ENCODE assay signal across 8 cellular contexts in the genomic region with DNA sequence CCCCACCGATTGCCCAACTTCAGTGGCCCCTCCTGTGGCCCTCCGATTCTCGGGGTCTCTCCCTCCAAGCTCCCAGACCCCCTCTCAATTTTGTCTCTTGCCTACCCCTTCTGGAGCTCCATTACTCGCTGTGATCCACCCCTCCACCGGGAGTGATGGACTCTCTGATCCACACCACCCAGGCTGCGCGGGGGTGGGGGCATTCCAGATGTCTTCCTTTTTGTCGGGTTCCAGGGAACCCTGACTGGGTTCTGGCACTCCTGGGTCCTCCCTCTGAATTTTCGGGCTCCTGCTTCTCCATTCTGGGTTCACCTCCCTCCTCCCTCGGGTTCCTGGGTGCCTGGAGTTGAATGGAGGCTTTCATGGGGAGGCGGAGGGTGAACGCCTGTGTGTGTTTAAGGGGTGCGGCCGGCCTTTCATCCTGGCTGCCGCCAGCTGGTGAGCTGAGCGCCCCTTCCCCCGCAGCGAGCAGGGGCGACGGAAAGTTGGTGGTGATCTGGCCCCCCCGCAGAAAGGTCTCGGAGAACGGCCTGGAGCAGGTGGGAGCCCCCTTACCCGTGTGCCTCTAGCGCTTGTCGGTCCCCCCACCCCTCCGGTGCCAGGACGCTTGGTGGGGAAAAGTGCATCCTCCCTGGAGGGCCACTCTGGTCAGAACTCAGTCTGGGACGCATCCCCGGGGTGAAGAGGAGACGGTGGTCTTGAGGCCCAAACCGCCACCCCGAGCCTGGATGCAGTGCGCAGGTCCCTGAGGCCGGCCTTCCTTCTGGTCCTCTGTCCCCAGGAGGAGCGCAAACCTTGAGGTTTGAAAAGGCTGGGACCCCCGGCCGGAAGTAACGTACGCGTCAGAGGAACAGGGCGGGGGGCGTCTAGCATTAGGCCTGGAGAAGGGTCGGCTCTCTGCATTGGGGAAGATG. TPM values are rescaled to one million over a fixed set of nuclear protein-coding genes. Genes with fewer than 3 reads are reported as not detected.
DNase-seq lines count a peak whose midpoint lies in the region; ATAC-seq, FAIRE-seq and TF ChIP-seq lines count a peak whose summit lies in the region.

No MANE protein-coding gene starts in this region.

- H3K36me3 ChIP-seq in GM06990 (ENCODE audit: control insufficient read depth, insufficient read depth, low read length) (no peaks in the 10 kb centered on the region), keratinocyte (ENCODE audit: control insufficient read depth in 2 of 2, extremely low read depth in 1 of 2, insufficient read depth in 2 of 2, low read length in 2 of 2) (no peaks in the 10 kb centered on the region)

- peaks cover 13% of the 10 kb centered on the region for H3K4me1 Mint-ChIP-seq in stimulated activated effector memory CD8-positive, alpha-beta T cell treated with anti-CD3 and anti-CD28 coated beads, Interleukin-12 subunit alpha, Interleukin-12 subunit beta, amount 100 ng/mL, for 72 hours

- H3K27me3 ChIP-seq in GM06990 (replicated peaks; ENCODE audit: control insufficient read depth, insufficient read depth, low read length) (no peaks in the 10 kb centered on the region; the same call in 1 of the 2 replicates), keratinocyte (ENCODE audit: control insufficient read depth, extremely low read depth, insufficient read depth, low read length) (peaks cover 23% of the 10 kb centered on the region)

- H3K9me1 ChIP-seq in keratinocyte (ENCODE audit: control insufficient read depth, extremely low read depth, insufficient read depth, low read length): no peaks in the 10 kb centered on the region

- H3K4me3 ChIP-seq in GM06990 (replicated peaks; ENCODE audit: low read depth, low read length): peak overlapping the region; percentile 45
- H3K4me3 ChIP-seq in LNCaP clone FGC (ENCODE audit: low read depth, low read length): peak overlapping the region; percentile 62
- H3K4me3 ChIP-seq in astrocyte of the cerebellum (ENCODE audit: low read depth, low read length): peak overlapping the region; percentile 55
- H3K4me3 ChIP-seq in keratinocyte (ENCODE audit: control insufficient read depth in 2 of 3, extremely low read depth in 1 of 3, insufficient read depth in 2 of 3, low read depth in 1 of 3, low read length in 3 of 3): peak overlapping the region; percentile 61 to 98 (median 87)

- H3K36me3 Mint-ChIP-seq in stimulated activated effector memory CD8-positive, alpha-beta T cell treated with anti-CD3 and anti-CD28 coated beads, Interleukin-12 subunit alpha, Interleukin-12 subunit beta, amount 100 ng/mL, for 72 hours: peaks cover 5% of the 10 kb centered on the region

- H3K4me2 ChIP-seq in keratinocyte (ENCODE audit: control insufficient read depth, extremely low read depth, insufficient read depth, low read depth, low read length): peak overlapping the region; percentile 91

- peak overlapping the region; percentile 88 for H2AFZ ChIP-seq in keratinocyte (ENCODE audit: control insufficient read depth, low read length)

- in situ Hi-C loops in astrocyte of the cerebellum (cut with HindIII; ENCODE audit: low sequenced_read_pairs): no loop called here

- TF ChIP-seq CTCF in GM06990 (IDR thresholded peaks at IDR 0.05; ENCODE audit: insufficient read depth, low read length, poor library complexity, severe bottlenecking) (no peak), LNCaP clone FGC (IDR thresholded peaks at IDR 0.05; ENCODE audit: control insufficient read depth, extremely low read depth, insufficient read depth) (no peak), astrocyte of the cerebellum (IDR thresholded peaks at IDR 0.05; ENCODE audit: low read depth, low read length, missing control alignments) (no peak), keratinocyte (optimal IDR thresholded peaks at IDR 0.05 in 1 of 3, IDR thresholded peaks at IDR 0.05 in 1 of 3, conservative IDR thresholded peaks at IDR 0.05 in 1 of 3; ENCODE audit: extremely low read depth in 1 of 3, insufficient read depth in 2 of 3, low read length in 3 of 3) (no peak)

- H3K9me3 ChIP-seq in keratinocyte (ENCODE audit: control insufficient read depth, low read depth, low read length): no peaks in the 10 kb centered on the region

- peaks cover 1% of the 10 kb centered on the region for H3K79me2 ChIP-seq in keratinocyte (ENCODE audit: control insufficient read depth, insufficient read depth, low read length)

- H3K9me3 Mint-ChIP-seq in stimulated activated effector memory CD8-positive, alpha-beta T cell treated with anti-CD3 and anti-CD28 coated beads, Interleukin-12 subunit alpha, Interleukin-12 subunit beta, amount 100 ng/mL, for 72 hours: no peaks in the 10 kb centered on the region

- H3K4me1 ChIP-seq in keratinocyte (ENCODE audit: control insufficient read depth, extremely low read depth, insufficient read depth, low read length): peaks cover 24% of the 10 kb centered on the region

- peak overlapping the region; percentile 31 for H3K27ac ChIP-seq in keratinocyte (ENCODE audit: control insufficient read depth, insufficient read depth, low read length)

- no peak for DNase-seq in GM06990 (ENCODE audit: extremely low read depth, insufficient read length)
- no peak for DNase-seq in LNCaP clone FGC (ENCODE audit: low read depth)
- DNase-seq in astrocyte of the cerebellum (ENCODE audit: low read depth): no peak
- DNase-seq in keratinocyte (ENCODE audit: low read depth, low spot score): no peak
- peak; percentile 15 to 63 for DNase-seq in stimulated activated effector memory CD8-positive, alpha-beta T cell treated with anti-CD3 and anti-CD28 coated beads, Interleukin-12 subunit alpha, Interleukin-12 subunit beta, amount 100 ng/mL, for 72 hours (ENCODE audit: low spot score in 2 of 2)
- DNase-seq in A172 (ENCODE audit: low spot score): no peak

- peak overlapping the region; percentile 98 for H3K4me3 Mint-ChIP-seq in stimulated activated effector memory CD8-positive, alpha-beta T cell treated with anti-CD3 and anti-CD28 coated beads, Interleukin-12 subunit alpha, Interleukin-12 subunit beta, amount 100 ng/mL, for 72 hours

- ATAC-seq in stimulated activated effector memory CD8-positive, alpha-beta T cell treated with anti-CD3 and anti-CD28 coated beads, Interleukin-12 subunit alpha, Interleukin-12 subunit beta, amount 100 ng/mL, for 72 hours: peak; percentile 5
- ATAC-seq in HG03280 (IDR thresholded peaks at IDR 0.05; ENCODE audit: unreplicated experiment) (no peak), HG03571 (IDR thresholded peaks at IDR 0.05; ENCODE audit: unreplicated experiment) (no peak)

- no peak for FAIRE-seq in keratinocyte (lab: Jason Lieb, UNC)

- H3K9ac ChIP-seq in keratinocyte (ENCODE audit: control insufficient read depth, extremely low read depth, insufficient read depth, low read length): peak overlapping the region; percentile 74

- no peaks in the 10 kb centered on the region for H4K20me1 ChIP-seq in keratinocyte (ENCODE audit: control insufficient read depth, extremely low read depth, insufficient read depth, low read length)

- dilution Hi-C loops in keratinocyte (cut with MboI; ENCODE audit: extremely low pct_ligation_motif_present, low sequenced_read_pairs): no loop called here

- peak overlapping the region; percentile 89 for H3K27ac Mint-ChIP-seq in stimulated activated effector memory CD8-positive, alpha-beta T cell treated with anti-CD3 and anti-CD28 coated beads, Interleukin-12 subunit alpha, Interleukin-12 subunit beta, amount 100 ng/mL, for 72 hours

RNA-seq across cellular contexts. Expression of a gene that starts 1.6 kb away (rescaled TPM):
- polyA plus RNA-seq in keratinocyte: 0.79 to 1.2 TPM (median 0.96 TPM) in 3 replicates
- 1.2 TPM for polyA plus RNA-seq in keratinocyte (2011; ENCODE audit: low read depth)
- polyA plus RNA-seq in keratinocyte (2011; cell fraction: cytosol; rRNA removed): 0.45 and 1.6 TPM in 2 replicates
- 0.64 and 1.7 TPM in 2 replicates for polyA plus RNA-seq in keratinocyte (2011; cell fraction: nucleus; rRNA removed)
- 0.91 and 2.7 TPM in 2 replicates for polyA plus RNA-seq in keratinocyte (2012; ENCODE audit: low replicate concordance)
- 0.10 TPM in 1 of 3 replicates, not detected in the others for polyA minus RNA-seq in keratinocyte
- polyA minus RNA-seq in keratinocyte (2011; cell fraction: cytosol; rRNA and poly(A)+ RNA removed): not detected
- not detected in 2 replicates for polyA minus RNA-seq in keratinocyte (2011; cell fraction: nucleus; rRNA and poly(A)+ RNA removed)
- 0.43 and 2.5 TPM in 2 replicates for total RNA-seq in A172 (2014; rRNA removed; shearing (Covaris generic))

RNA-seq across cellular contexts. Expression of a gene that starts 11.4 kb away (rescaled TPM):
- polyA plus RNA-seq in keratinocyte: not detected in 3 replicates
- not detected for polyA plus RNA-seq in keratinocyte (2011; ENCODE audit: low read depth)
- not detected in 2 replicates for polyA plus RNA-seq in keratinocyte (2011; cell fraction: cytosol; rRNA removed)
- polyA plus RNA-seq in keratinocyte (2011; cell fraction: nucleus; rRNA removed): not detected in 2 replicates
- not detected in 2 replicates for polyA plus RNA-seq in keratinocyte (2012; ENCODE audit: low replicate concordance)
- polyA minus RNA-seq in keratinocyte: not detected in 3 replicates
- polyA minus RNA-seq in keratinocyte (2011; cell fraction: cytosol; rRNA and poly(A)+ RNA removed): not detected
- not detected in 2 replicates for polyA minus RNA-seq in keratinocyte (2011; cell fraction: nucleus; rRNA and poly(A)+ RNA removed)
- not detected in 2 replicates for total RNA-seq in A172 (2014; rRNA removed; shearing (Covaris generic))

RNA-seq across cellular contexts. Expression of a gene that starts 12.3 kb away (rescaled TPM):
- not detected in 3 replicates for polyA plus RNA-seq in keratinocyte
- polyA plus RNA-seq in keratinocyte (2011; ENCODE audit: low read depth): not detected
- polyA plus RNA-seq in keratinocyte (2011; cell fraction: cytosol; rRNA removed): not detected in 2 replicates
- not detected in 2 replicates for polyA plus RNA-seq in keratinocyte (2011; cell fraction: nucleus; rRNA removed)
- polyA plus RNA-seq in keratinocyte (2012; ENCODE audit: low replicate concordance): 0.07 TPM in 1 of 2 replicates, not detected in the other
- not detected in 3 replicates for polyA minus RNA-seq in keratinocyte
- polyA minus RNA-seq in keratinocyte (2011; cell fraction: cytosol; rRNA and poly(A)+ RNA removed): not detected
- not detected in 2 replicates for polyA minus RNA-seq in keratinocyte (2011; cell fraction: nucleus; rRNA and poly(A)+ RNA removed)
- 3.0 and 6.2 TPM in 2 replicates for total RNA-seq in A172 (2014; rRNA removed; shearing (Covaris generic))

RNA-seq across cellular contexts. Expression of a gene that starts 16.4 kb away (rescaled TPM):
- polyA plus RNA-seq in keratinocyte: 5.3 to 11.3 TPM (median 7.3 TPM) in 3 replicates
- polyA plus RNA-seq in keratinocyte (2011; ENCODE audit: low read depth): 6.5 TPM
- 5.3 and 11.3 TPM in 2 replicates for polyA plus RNA-seq in keratinocyte (2011; cell fraction: cytosol; rRNA removed)
- polyA plus RNA-seq in keratinocyte (2011; cell fraction: nucleus; rRNA removed): 14.1 and 16.5 TPM in 2 replicates
- polyA plus RNA-seq in keratinocyte (2012; ENCODE audit: low replicate concordance): 13.6 and 19.5 TPM in 2 replicates
- 4.1 to 14.1 TPM (median 5.3 TPM) in 3 replicates for polyA minus RNA-seq in keratinocyte
- 15.9 TPM for polyA minus RNA-seq in keratinocyte (2011; cell fraction: cytosol; rRNA and poly(A)+ RNA removed)
- 5.1 and 5.6 TPM in 2 replicates for polyA minus RNA-seq in keratinocyte (2011; cell fraction: nucleus; rRNA and poly(A)+ RNA removed)
- 25.2 and 36.0 TPM in 2 replicates for total RNA-seq in A172 (2014; rRNA removed; shearing (Covaris generic))

RNA-seq across cellular contexts. Expression of a gene that starts 42.6 kb away (rescaled TPM):
- polyA plus RNA-seq in keratinocyte: 2.2 to 3.0 TPM (median 2.8 TPM) in 3 replicates
- polyA plus RNA-seq in keratinocyte (2011; ENCODE audit: low read depth): 0.11 TPM
- 1.3 and 1.7 TPM in 2 replicates for polyA plus RNA-seq in keratinocyte (2011; cell fraction: cytosol; rRNA removed)
- polyA plus RNA-seq in keratinocyte (2011; cell fraction: nucleus; rRNA removed): 3.1 and 3.5 TPM in 2 replicates
- 0.18 and 3.2 TPM in 2 replicates for polyA plus RNA-seq in keratinocyte (2012; ENCODE audit: low replicate concordance)
- 1.2 to 2.6 TPM (median 1.5 TPM) in 3 replicates for polyA minus RNA-seq in keratinocyte
- 2.5 TPM for polyA minus RNA-seq in keratinocyte (2011; cell fraction: cytosol; rRNA and poly(A)+ RNA removed)
- 1.9 and 2.2 TPM in 2 replicates for polyA minus RNA-seq in keratinocyte (2011; cell fraction: nucleus; rRNA and poly(A)+ RNA removed)
- total RNA-seq in A172 (2014; rRNA removed; shearing (Covaris generic)): 11.9 and 14.0 TPM in 2 replicates

Comparison
In these comparisons a context has a peak if more than half of its experiments do, and no peak if none do; other contexts are left out.
1. DNase-seq: peak in stimulated activated effector memory CD8-positive, alpha-beta T cell treated with anti-CD3 and anti-CD28 coated beads, Interleukin-12 subunit alpha, Interleukin-12 subunit beta, amount 100 ng/mL, for 72 hours (2 of 2); none in GM06990 (single experiment), LNCaP clone FGC (single experiment), astrocyte of the cerebellum (single experiment), keratinocyte (single experiment) and A172 (single experiment).
2. Peak in every context shown above with its lines, with median percentiles within 50 percentile points of each other: H3K4me3 ChIP-seq.